ENCODE assay signal across 8 cellular contexts in the genomic region with DNA sequence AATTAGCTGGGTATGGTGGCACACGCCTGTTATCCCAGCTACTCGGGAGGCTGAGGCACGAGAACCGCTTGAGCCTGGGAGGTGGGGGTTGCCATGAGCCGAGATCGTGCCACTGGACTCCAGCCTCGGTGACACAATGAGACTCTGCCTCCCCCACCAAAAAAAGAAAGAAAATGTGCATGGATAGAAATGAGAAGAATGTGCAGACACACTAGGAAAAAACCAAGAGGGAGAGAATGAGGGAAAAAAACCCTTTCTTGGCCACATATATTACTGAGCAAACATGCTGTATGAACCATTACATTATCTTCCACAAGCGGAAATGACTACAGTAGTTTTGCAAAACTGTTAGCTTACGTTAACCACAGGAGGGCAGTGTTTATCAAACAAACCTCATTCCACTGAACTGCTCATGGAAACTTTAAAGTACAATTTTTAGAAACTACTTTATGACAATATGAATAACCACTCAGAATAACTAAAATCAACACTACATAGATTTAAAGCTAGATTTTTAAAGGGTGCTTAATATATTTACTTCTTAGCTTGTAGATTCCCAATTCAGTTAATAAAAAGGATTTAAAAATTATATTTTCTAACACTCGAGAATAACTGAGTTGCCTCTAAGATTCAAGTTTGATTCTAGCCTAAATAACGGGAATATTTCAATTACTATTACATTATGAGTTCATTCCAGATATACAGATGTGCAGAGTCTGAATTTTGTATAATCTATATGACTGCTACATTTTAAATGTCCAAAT. TPM values are rescaled to one million over a fixed set of nuclear protein-coding genes. Genes with fewer than 3 reads are reported as not detected.
DNase-seq lines count a peak whose midpoint lies in the region; ATAC-seq and TF ChIP-seq lines count a peak whose summit lies in the region.

No MANE protein-coding gene starts in this region.

- no peak overlapping the region for H2AFZ ChIP-seq in fibroblast of lung (ENCODE audit: low read length)

- H3K27ac ChIP-seq in fibroblast of lung (ENCODE audit: insufficient read depth, low read length) = peak overlapping the region; percentile 1

- H3K27me3 Mint-ChIP-seq in neural crest cell (ENCODE audit: low read depth) = no peaks in the 10 kb centered on the region

- no peak overlapping the region for H3K27ac Mint-ChIP-seq in neural crest cell (ENCODE audit: unreplicated experiment)

- H4K20me1 ChIP-seq in fibroblast of lung (ENCODE audit: control insufficient read depth, extremely low read depth, insufficient read depth, low read length) = peaks cover 2% of the 10 kb centered on the region

- no peaks in the 10 kb centered on the region for H3K9me3 ChIP-seq in fibroblast of lung (ENCODE audit: control insufficient read depth, insufficient read depth, low read depth, low read length)

- H3K36me3 Mint-ChIP-seq in neural crest cell (ENCODE audit: low read depth) = no peaks in the 10 kb centered on the region

- no peaks in the 10 kb centered on the region for H3K9me3 Mint-ChIP-seq in neural crest cell

- ATAC-seq in HG02885 (IDR thresholded peaks at IDR 0.05; ENCODE audit: poor library complexity, unreplicated experiment) = peak; percentile 83

- H3K4me2 ChIP-seq in fibroblast of lung (ENCODE audit: extremely low read depth, insufficient read depth, low read length) = no peak overlapping the region

- peak; percentile 57 for TF ChIP-seq CTCF in AG09309 (IDR thresholded peaks at IDR 0.05; ENCODE audit: control insufficient read depth, insufficient read depth, low read depth, low read length, missing control alignments)
- TF ChIP-seq CTCF in GM12865 (IDR thresholded peaks at IDR 0.05; ENCODE audit: insufficient read depth, low read depth, low read length, missing control alignments) = peak; percentile 54
- peak; percentile 57 to 63 for TF ChIP-seq CTCF in fibroblast of lung (conservative IDR thresholded peaks at IDR 0.05 in 1 of 2, IDR thresholded peaks at IDR 0.05 in 1 of 2; ENCODE audit: low read depth in 1 of 2, low read length in 2 of 2)
- TF ChIP-seq CTCF in neural crest cell (conservative IDR thresholded peaks at IDR 0.05) = peak; percentile 81

- DNase-seq in AG09309 (ENCODE audit: low read depth) = peak; percentile 73
- peak; percentile 79 for DNase-seq in GM12865 (ENCODE audit: low read depth)
- DNase-seq in NCI-H2196 (lab: John Stamatoyannopoulos, UW; ENCODE audit: unreplicated experiment) = peak; percentile 56
- DNase-seq in activated CD8-positive, alpha-beta memory T cell treated with anti-CD3 and anti-CD28 coated beads for 4 hours (ENCODE audit: low read depth in 2 of 2) = peak; percentile 10
- peak; percentile 89 to 92 for DNase-seq in fibroblast of lung (ENCODE audit: low read depth in 2 of 2)
- DNase-seq in neural crest cell (ENCODE audit: low read depth, low spot score) = no peak
- DNase-seq in NCI-H524 treated with DMSO at 0.1 percent for 48 hours (lab: John Stamatoyannopoulos, UW) = no peak

- no peaks in the 10 kb centered on the region for H3K36me3 ChIP-seq in fibroblast of lung (ENCODE audit: control insufficient read depth, insufficient read depth, low read length)

- H3K27me3 ChIP-seq in fibroblast of lung (ENCODE audit: control insufficient read depth, insufficient read depth, low read length) = no peaks in the 10 kb centered on the region

- H3K4me3 ChIP-seq in AG09309 (ENCODE audit: control insufficient read depth, low read depth, low read length) = peak overlapping the region; percentile 29
- 0 out of 2 replicates have a peak overlapping the region, but pooled peaks have one; percentile 1 for H3K4me3 ChIP-seq in GM12865 (ENCODE audit: low read depth, low read length)
- peak overlapping the region in 1 of 4 experiments; percentile 17 for H3K4me3 ChIP-seq in fibroblast of lung (replicated peaks in 1 of 4; ENCODE audit: control extremely low read depth in 1 of 4, insufficient read depth in 1 of 4, low read depth in 3 of 4, low read length in 4 of 4)

- peaks cover 5% of the 10 kb centered on the region for H3K4me1 Mint-ChIP-seq in neural crest cell

- no peaks in the 10 kb centered on the region for H3K4me1 ChIP-seq in fibroblast of lung (ENCODE audit: control insufficient read depth, extremely low read depth, insufficient read depth, low read length)

- H3K9ac ChIP-seq in fibroblast of lung (ENCODE audit: insufficient read depth, low read length) = no peak overlapping the region

- H3K79me2 ChIP-seq in fibroblast of lung (ENCODE audit: control insufficient read depth, insufficient read depth, low read length) = peaks cover 34% of the 10 kb centered on the region

- H3K4me3 Mint-ChIP-seq in neural crest cell = no peak overlapping the region

RNA-seq across cellular contexts. Expression of a gene that starts 26.4 kb away (rescaled TPM):
- 4.6 and 5.9 TPM in 2 replicates for total RNA-seq in fibroblast of lung
- 16.6 and 20.7 TPM in 2 replicates for polyA plus RNA-seq in fibroblast of lung
- 7.8 and 14.1 TPM in 2 replicates for polyA plus RNA-seq in fibroblast of lung (2012)
- 15.0 and 18.1 TPM in 2 replicates for polyA minus RNA-seq in fibroblast of lung (ENCODE audit: low replicate concordance)
- total RNA-seq in neural crest cell = 22.7 and 25.5 TPM in 2 replicates

Comparison
In these comparisons a context has a peak if more than half of its experiments do, and no peak if none do; other contexts are left out.
1. DNase-seq: peak in AG09309 (single experiment), GM12865 (single experiment), NCI-H2196 (single experiment), activated CD8-positive, alpha-beta memory T cell treated with anti-CD3 and anti-CD28 coated beads for 4 hours (2 of 2) and fibroblast of lung (2 of 2); none in neural crest cell (single experiment) and NCI-H524 treated with DMSO at 0.1 percent for 48 hours (single experiment).
2. Peak in every context shown above with its lines, with median percentiles within 50 percentile points of each other: CTCF ChIP-seq.